13 cellular contexts compared by ENCODE assay signal in genomic region chr1:159088566-159089183, GRCh38.
DNase-seq lines count a peak whose midpoint lies in the region; ATAC-seq lines count a peak whose summit lies in the region.
"Had no signal": no experiment of that assay in that cellular context is flagged by ENCODE, and none has a peak within 500 bp of the region (broad histone marks: within the 10 kb centered on the region; RNA-seq: fewer than 3 reads in every experiment).

No MANE protein-coding gene starts in this region.

- DNase-seq in T-helper 1 cell (no peak), MV-4-11 (lab: John Stamatoyannopoulos, UW) (peak; percentile 18), memory B cell (ENCODE audit: low spot score in 2 of 2) (peak in 1 of 2 donors; percentile 24), inferior parietal cortex (ENCODE audit: extremely low spot score) (no peak), ACHN (no peak)
- DNase-seq: activated CD4-positive, alpha-beta T cell treated with anti-CD3 and anti-CD28 coated beads, Interleukin-2, amount 50 U/mL, for 4 hours; esophagus squamous epithelium; NCI-H774; upper lobe of right lung had no signal

- in situ Hi-C loops in ACHN (cut with HindIII; ENCODE audit: low pct_ligation_motif_present, low pct_unique_long_range_greater_than_20kb, low sequenced_read_pairs), result no loop called here

- no peaks in the 10 kb centered on the region for H3K36me3 Mint-ChIP-seq in T-helper 1 cell treated with Interleukin-12 subunit alpha and Interleukin-12 subunit beta and Interleukin-4 antibody, amounts not matched to agents 30 μg/mL and 1 μg/mL, for 36 hours (ENCODE audit: low read depth)
- H3K36me3 Mint-ChIP-seq in memory B cell, result peaks cover 2% of the 10 kb centered on the region
- H3K36me3 Mint-ChIP-seq: IgD-negative memory B cell had no signal

- H3K4me1 Mint-ChIP-seq in T-helper 1 cell treated with Interleukin-12 subunit alpha and Interleukin-12 subunit beta and Interleukin-4 antibody, amounts not matched to agents 30 μg/mL and 1 μg/mL, for 36 hours (ENCODE audit: low read depth), result peaks cover 37% of the 10 kb centered on the region
- H3K4me1 Mint-ChIP-seq in memory B cell, result peaks cover 25% of the 10 kb centered on the region

- no peaks in the 10 kb centered on the region for H3K27me3 Mint-ChIP-seq in T-helper 1 cell treated with Interleukin-12 subunit alpha and Interleukin-12 subunit beta and Interleukin-4 antibody, amounts not matched to agents 30 μg/mL and 1 μg/mL, for 36 hours (ENCODE audit: low read depth)
- no peaks in the 10 kb centered on the region for H3K27me3 Mint-ChIP-seq in memory B cell
- H3K27me3 Mint-ChIP-seq: IgD-negative memory B cell had no signal

- ATAC-seq in GM19395 (IDR thresholded peaks at IDR 0.05; ENCODE audit: unreplicated experiment) (peak; percentile 67), memory B cell (ENCODE audit: low read depth) (peak; percentile 97), HG03045 (IDR thresholded peaks at IDR 0.05; ENCODE audit: unreplicated experiment) (no peak)

- peak overlapping the region; percentile 41 for H3K27ac Mint-ChIP-seq in T-helper 1 cell treated with Interleukin-12 subunit alpha and Interleukin-12 subunit beta and Interleukin-4 antibody, amounts not matched to agents 30 μg/mL and 1 μg/mL, for 36 hours
- H3K27ac Mint-ChIP-seq in memory B cell, result peak overlapping the region; percentile 67

- H3K9me3 Mint-ChIP-seq in T-helper 1 cell treated with Interleukin-12 subunit alpha and Interleukin-12 subunit beta and Interleukin-4 antibody, amounts not matched to agents 30 μg/mL and 1 μg/mL, for 36 hours, result no peaks in the 10 kb centered on the region
- no peaks in the 10 kb centered on the region for H3K9me3 Mint-ChIP-seq in memory B cell
- H3K9me3 Mint-ChIP-seq: IgD-negative memory B cell had no signal

- H3K4me3 Mint-ChIP-seq in T-helper 1 cell treated with Interleukin-12 subunit alpha and Interleukin-12 subunit beta and Interleukin-4 antibody, amounts not matched to agents 30 μg/mL and 1 μg/mL, for 36 hours, result no peak overlapping the region
- no peak overlapping the region for H3K4me3 Mint-ChIP-seq in memory B cell
